Comparison of ENCODE assay signal across 18 cellular contexts in genomic region chr2:40287815-40288214, GRCh38.
"Had no signal": no experiment of that assay in that cellular context is flagged by ENCODE, and none has a peak within 500 bp of the region (broad histone marks: within the 10 kb centered on the region; RNA-seq: fewer than 3 reads in every experiment).

No MANE protein-coding gene starts in this region.

- H3K4me1 ChIP-seq: breast epithelium, right lobe of liver had no signal

- H3K9me3 Mint-ChIP-seq: activated CD8-positive, alpha-beta T cell treated with anti-CD3 and anti-CD28 coated beads for 36 hours; activated naive CD8-positive, alpha-beta T cell treated with anti-CD3 and anti-CD28 coated beads, Interleukin-2, amount 10 ng/mL, durations not matched to agents 7 days and 5 days; nephron progenitor cell; stimulated activated naive B cell treated with anti-CD40 and anti-IgM and Interleukin-4, amounts not matched to agents 10 μg/mL and 1 μg/mL and 100 μg/mL, for 72 hours; T-helper 2 cell treated with Interferon-gamma antibody and Interleukin-4, amounts not matched to agents 5 μg/mL and 100 μg/mL, for 36 hours had no signal

- H3K36me3 ChIP-seq: breast epithelium, esophagus squamous epithelium, right lobe of liver, transverse colon had no signal

- H3K9me3 ChIP-seq: breast epithelium, esophagus squamous epithelium, psoas muscle, right lobe of liver, transverse colon had no signal

- H3K27ac Mint-ChIP-seq: activated CD4-positive, alpha-beta T cell treated with anti-CD3 and anti-CD28 coated beads for 36 hours; activated CD8-positive, alpha-beta T cell treated with anti-CD3 and anti-CD28 coated beads for 36 hours; activated naive CD8-positive, alpha-beta T cell treated with anti-CD3 and anti-CD28 coated beads, Interleukin-2, amount 10 ng/mL, durations not matched to agents 7 days and 5 days; nephron progenitor cell; T-helper 2 cell treated with Interferon-gamma antibody and Interleukin-4, amounts not matched to agents 5 μg/mL and 100 μg/mL, for 36 hours had no signal

- H3K4me3 ChIP-seq: breast epithelium, esophagus squamous epithelium, psoas muscle, right lobe of liver, transverse colon had no signal

- H3K4me1 Mint-ChIP-seq: activated naive CD8-positive, alpha-beta T cell treated with anti-CD3 and anti-CD28 coated beads, Interleukin-2, amount 10 ng/mL, durations not matched to agents 7 days and 5 days; nephron progenitor cell had no signal

- DNase-seq: activated CD4-positive, alpha-beta T cell treated with anti-CD3 and anti-CD28 coated beads for 36 hours; activated CD8-positive, alpha-beta memory T cell treated with anti-CD3 and anti-CD28 coated beads, Interleukin-2, amount 50 U/mL, for 48 hours; activated CD8-positive, alpha-beta T cell treated with anti-CD3 and anti-CD28 coated beads for 36 hours; activated naive CD8-positive, alpha-beta T cell treated with anti-CD3 and anti-CD28 coated beads, Interleukin-2, amount 10 ng/mL, durations not matched to agents 7 days and 5 days; anterior cingulate cortex; esophagus squamous epithelium; foreskin melanocyte; head of caudate nucleus; left colon; nephron progenitor cell; psoas muscle; right lobe of liver; stimulated activated naive B cell treated with anti-CD40 and anti-IgM and Interleukin-4, amounts not matched to agents 10 μg/mL and 1 μg/mL and 100 μg/mL, for 72 hours; substantia nigra; transverse colon had no signal

- ATAC-seq: activated CD4-positive, alpha-beta T cell treated with anti-CD3 and anti-CD28 coated beads for 36 hours; activated CD8-positive, alpha-beta T cell treated with anti-CD3 and anti-CD28 coated beads for 36 hours; left colon; psoas muscle; stimulated activated naive B cell treated with anti-CD40 and anti-IgM and Interleukin-4, amounts not matched to agents 10 μg/mL and 1 μg/mL and 100 μg/mL, for 72 hours had no signal

- H3K27me3 Mint-ChIP-seq: activated CD4-positive, alpha-beta T cell treated with anti-CD3 and anti-CD28 coated beads for 36 hours; activated CD8-positive, alpha-beta T cell treated with anti-CD3 and anti-CD28 coated beads for 36 hours; stimulated activated naive B cell treated with anti-CD40 and anti-IgM and Interleukin-4, amounts not matched to agents 10 μg/mL and 1 μg/mL and 100 μg/mL, for 72 hours had no signal

- H3K27me3 ChIP-seq: breast epithelium, esophagus squamous epithelium, right lobe of liver, transverse colon had no signal

- H3K4me3 Mint-ChIP-seq: activated CD4-positive, alpha-beta T cell treated with anti-CD3 and anti-CD28 coated beads for 36 hours; activated CD8-positive, alpha-beta T cell treated with anti-CD3 and anti-CD28 coated beads for 36 hours; activated naive CD8-positive, alpha-beta T cell treated with anti-CD3 and anti-CD28 coated beads, Interleukin-2, amount 10 ng/mL, durations not matched to agents 7 days and 5 days; nephron progenitor cell; stimulated activated naive B cell treated with anti-CD40 and anti-IgM and Interleukin-4, amounts not matched to agents 10 μg/mL and 1 μg/mL and 100 μg/mL, for 72 hours; T-helper 2 cell treated with Interferon-gamma antibody and Interleukin-4, amounts not matched to agents 5 μg/mL and 100 μg/mL, for 36 hours had no signal

- H3K27ac ChIP-seq: breast epithelium, esophagus squamous epithelium, psoas muscle, right lobe of liver, transverse colon, VCaP had no signal

- H3K36me3 Mint-ChIP-seq: activated naive CD8-positive, alpha-beta T cell treated with anti-CD3 and anti-CD28 coated beads, Interleukin-2, amount 10 ng/mL, durations not matched to agents 7 days and 5 days; stimulated activated naive B cell treated with anti-CD40 and anti-IgM and Interleukin-4, amounts not matched to agents 10 μg/mL and 1 μg/mL and 100 μg/mL, for 72 hours had no signal
